Comparison of ENCODE assay signal across 21 cellular contexts in genomic region chr1:9257851-9258250, GRCh38. TPM values are rescaled to one million over a fixed set of nuclear protein-coding genes. Genes with fewer than 3 reads are reported as not detected.
DNase-seq lines count a peak whose midpoint lies in the region; ATAC-seq, FAIRE-seq and TF ChIP-seq lines count a peak whose summit lies in the region.
"Had no signal": no experiment of that assay in that cellular context is flagged by ENCODE, and none has a peak within 500 bp of the region (broad histone marks: within the 10 kb centered on the region; RNA-seq: fewer than 3 reads in every experiment).

No MANE protein-coding gene starts in this region.

- H3K36me3 Mint-ChIP-seq in nephron progenitor cell (ENCODE audit: low read depth) (peaks cover 52% of the 10 kb centered on the region), type B pancreatic cell (peaks cover 32% of the 10 kb centered on the region)

- no peaks in the 10 kb centered on the region for H3K9me3 ChIP-seq in kidney (ENCODE audit: control insufficient read depth in 1 of 2, low read length in 2 of 2)

- FAIRE-seq in kidney (lab: Jason Lieb, UNC): no peak
- FAIRE-seq: D721Med had no signal

- intact Hi-C loops in kidney (cut with DNase I): no loop called here

- H3K4me1 ChIP-seq in kidney (ENCODE audit: control insufficient read depth in 1 of 2, insufficient read depth in 1 of 2, low read depth in 1 of 2, low read length in 2 of 2): peaks cover 0 to 5% of the 10 kb centered on the region in 2 donors

- H3K4me3 Mint-ChIP-seq in nephron progenitor cell (no peak overlapping the region), type B pancreatic cell (no peak overlapping the region)

- H3K27me3 Mint-ChIP-seq in nephron progenitor cell (ENCODE audit: low read depth, poor library complexity) (peaks cover 4% of the 10 kb centered on the region), type B pancreatic cell (peaks cover 13% of the 10 kb centered on the region)

- H3K4me1 Mint-ChIP-seq in nephron progenitor cell: peaks cover 52% of the 10 kb centered on the region
- peaks cover 23% of the 10 kb centered on the region for H3K4me1 Mint-ChIP-seq in type B pancreatic cell (ENCODE audit: unreplicated experiment)

- DNase-seq in DMS53 (lab: John Stamatoyannopoulos, UW): peak; percentile 15
- DNase-seq in DMS53 treated with DMSO at 0.1 percent for 48 hours (lab: John Stamatoyannopoulos, UW; ENCODE audit: unreplicated experiment): no peak
- DNase-seq in kidney: peak; percentile 39
- no peak for DNase-seq in nephron progenitor cell
- no peak for DNase-seq in type B pancreatic cell (ENCODE audit: extremely low spot score, unreplicated experiment)
- DNase-seq: AML-193, DMS79 treated with DMSO at 0.1 percent for 48 hours, H7, IMR-90, NCI-H1417, NCI-H187, NCI-H226, NCI-H524 treated with DMSO at 0.1 percent for 48 hours, PC-9 had no signal

- no peak for TF ChIP-seq CTCF in kidney (IDR thresholded peaks at IDR 0.05; ENCODE audit: borderline replicate concordance, extremely low read depth, insufficient read depth)
- TF ChIP-seq CTCF in nephron progenitor cell (IDR thresholded peaks at IDR 0.05): no peak
- TF ChIP-seq CTCF in type B pancreatic cell (conservative IDR thresholded peaks at IDR 0.05): no peak

- ATAC-seq in HG02678 (IDR thresholded peaks at IDR 0.05; ENCODE audit: unreplicated experiment) (no peak), GM21367 (IDR thresholded peaks at IDR 0.05; ENCODE audit: unreplicated experiment) (no peak), HG03354 (IDR thresholded peaks at IDR 0.05; ENCODE audit: poor library complexity, severe bottlenecking, unreplicated experiment) (no peak)

- peaks cover 5 to 7% of the 10 kb centered on the region in 2 donors for H3K36me3 ChIP-seq in kidney (ENCODE audit: control insufficient read depth in 1 of 2, insufficient read depth in 2 of 2, low read length in 2 of 2)

- no peak overlapping the region for H3K27ac ChIP-seq in kidney (ENCODE audit: low read depth in 2 of 2, low read length in 2 of 2)
- H3K27ac ChIP-seq: 22Rv1, C4-2B, PC-9, RWPE1 had no signal

- no peak overlapping the region for H3K9ac ChIP-seq in kidney (ENCODE audit: low read length in 2 of 2)

- peak overlapping the region; percentile 97 for H3K27ac Mint-ChIP-seq in nephron progenitor cell
- H3K27ac Mint-ChIP-seq in type B pancreatic cell: peak overlapping the region; percentile 55

- H3K9me3 Mint-ChIP-seq in nephron progenitor cell (peaks cover 29% of the 10 kb centered on the region), type B pancreatic cell (peaks cover 5% of the 10 kb centered on the region)

- H3K4me3 ChIP-seq in kidney (ENCODE audit: low read length in 2 of 2): no peak overlapping the region
- H3K4me3 ChIP-seq: PC-9 had no signal

RNA-seq across cellular contexts. Expression of gene H6PD, which starts 23.3 kb away (rescaled TPM):
- total RNA-seq in kidney (64.3 TPM), type B pancreatic cell (ENCODE audit: low replicate concordance) (18.7 and 26.1 TPM in 2 replicates)
- 5.7 TPM for polyA plus RNA-seq in kidney (ENCODE audit: insufficient read depth, low read depth, low replicate concordance)

RNA-seq across cellular contexts. Expression of gene SPSB1, which starts 34.8 kb away (rescaled TPM):
- total RNA-seq in kidney (25.9 TPM), type B pancreatic cell (ENCODE audit: low replicate concordance) (5.6 and 17.4 TPM in 2 replicates)
- 12.7 TPM for polyA plus RNA-seq in kidney (ENCODE audit: insufficient read depth, low read depth, low replicate concordance)

Comparison
In these comparisons a context has a peak if more than half of its experiments do, and no peak if none do; other contexts are left out.
1. DNase-seq: peak in DMS53 (single experiment) and kidney (single experiment); none in DMS53 treated with DMSO at 0.1 percent for 48 hours (single experiment), nephron progenitor cell (single experiment) and type B pancreatic cell (single experiment).